Comparison of ENCODE assay signal across 9 cellular contexts in genomic region chr10:83917519-83918506, GRCh38.
A peak's percentile ranks its signal among the peaks of the same experiment; 100 is the strongest.
DNase-seq lines count a peak whose midpoint lies in the region; ATAC-seq and TF ChIP-seq lines count a peak whose summit lies in the region.
"Had no signal": no experiment of that assay in that cellular context is flagged by ENCODE, and none has a peak within 500 bp of the region (broad histone marks: within the 10 kb centered on the region; RNA-seq: fewer than 3 reads in every experiment).

No MANE protein-coding gene starts in this region.

- no peaks in the 10 kb centered on the region for H3K36me3 ChIP-seq in heart right ventricle

- in situ Hi-C loops in GM13976 (cut with MboI; ENCODE audit: low sequenced_read_pairs, unreplicated experiment) = no loop called here

- DNase-seq in GM13976 (ENCODE audit: low spot score) (peak; percentile 38), M059J (ENCODE audit: low read depth) (peak; percentile 1), heart right ventricle (peak in 1 of 2 donors; percentile 19), ecto neural progenitor cell (ENCODE audit: low spot score) (no peak), DMS79 (lab: John Stamatoyannopoulos, UW) (no peak), HUDEP-2 (lab: John Stamatoyannopoulos, UW; ENCODE audit: unreplicated experiment in 76 of 76) (no peak)

- H3K27ac Mint-ChIP-seq in stimulated activated memory B cell treated with anti-CD40 and anti-IgM and Interleukin-4, amounts not matched to agents 10 μg/mL and 1 μg/mL and 100 μg/mL, for 72 hours = no peak overlapping the region

- intact Hi-C loops in heart right ventricle (cut with DNase I) = no loop called here

- peak overlapping the region in 1 of 10 donors; percentile 2 for H3K27ac ChIP-seq in heart right ventricle

- peaks cover 0 to 13% (median 0%) of the 10 kb centered on the region in 9 donors for H3K4me1 ChIP-seq in heart right ventricle

- 33 to 49% methylated on average over 17 of the region's 17 CpGs for WGBS in heart right ventricle, 2 donors

- H3K9me3 Mint-ChIP-seq in stimulated activated memory B cell treated with anti-CD40 and anti-IgM and Interleukin-4, amounts not matched to agents 10 μg/mL and 1 μg/mL and 100 μg/mL, for 72 hours = no peaks in the 10 kb centered on the region
- H3K9me3 Mint-ChIP-seq: brain had no signal

- no peaks in the 10 kb centered on the region for H3K36me3 Mint-ChIP-seq in stimulated activated memory B cell treated with anti-CD40 and anti-IgM and Interleukin-4, amounts not matched to agents 10 μg/mL and 1 μg/mL and 100 μg/mL, for 72 hours
- H3K36me3 Mint-ChIP-seq: brain had no signal

- peaks cover 0 to 7% (median 0%) of the 10 kb centered on the region in 7 donors for H3K27me3 ChIP-seq in heart right ventricle

- no peak overlapping the region for H3K4me3 Mint-ChIP-seq in stimulated activated memory B cell treated with anti-CD40 and anti-IgM and Interleukin-4, amounts not matched to agents 10 μg/mL and 1 μg/mL and 100 μg/mL, for 72 hours
- H3K4me3 Mint-ChIP-seq: brain had no signal

- no peaks in the 10 kb centered on the region for H3K9me3 ChIP-seq in heart right ventricle

- H3K27me3 Mint-ChIP-seq in stimulated activated memory B cell treated with anti-CD40 and anti-IgM and Interleukin-4, amounts not matched to agents 10 μg/mL and 1 μg/mL and 100 μg/mL, for 72 hours = peaks cover 19% of the 10 kb centered on the region

- H3K4me1 Mint-ChIP-seq in stimulated activated memory B cell treated with anti-CD40 and anti-IgM and Interleukin-4, amounts not matched to agents 10 μg/mL and 1 μg/mL and 100 μg/mL, for 72 hours = peaks cover 8% of the 10 kb centered on the region

- TF ChIP-seq CTCF in GM13976 (IDR thresholded peaks at IDR 0.05; ENCODE audit: borderline replicate concordance, control extremely low read depth, extremely low read depth, insufficient read depth, missing control alignments) = peak; percentile 24
- peak in 5 of 9 donors; percentile 19 to 40 (median 28) for TF ChIP-seq CTCF in heart right ventricle (IDR thresholded peaks at IDR 0.05)

- H3K4me3 ChIP-seq in heart right ventricle = no peak overlapping the region

- ATAC-seq in GM21786 (IDR thresholded peaks at IDR 0.05; ENCODE audit: unreplicated experiment) (peak; percentile 90), heart right ventricle (peak in 5 of 8 donors; percentile 34 to 72 (median 51))
- ATAC-seq in stimulated activated memory B cell treated with anti-CD40 and anti-IgM and Interleukin-4, amounts not matched to agents 10 μg/mL and 1 μg/mL and 100 μg/mL, for 72 hours = no peak

Comparison
In these comparisons a context has a peak if more than half of its experiments do, and no peak if none do; other contexts are left out.
1. DNase-seq: peak in GM13976 (single experiment) and M059J (single experiment); none in ecto neural progenitor cell (single experiment), DMS79 (single experiment) and HUDEP-2 (0 of 76).